ENCODE assay signal across 7 cellular contexts in genomic region chr1:2556277-2557145, GRCh38. TPM values are rescaled to one million over a fixed set of nuclear protein-coding genes. Genes with fewer than 3 reads are reported as not detected.
A peak's percentile ranks its signal among the peaks of the same experiment; 100 is the strongest.
DNase-seq lines count a peak whose midpoint lies in the region; ATAC-seq and TF ChIP-seq lines count a peak whose summit lies in the region.

Gene TNFRSF14 (plus strand): TSS chr1:2556371. CDS start chr1:2556665, 294 bp downstream.

- DNase-seq in SJSA1 (ENCODE audit: low read depth in 1 of 2, low spot score in 2 of 2): peak in 1 of 2 experiments; percentile 68
- peak; percentile 81 for DNase-seq in activated naive CD8-positive, alpha-beta T cell treated with anti-CD3 and anti-CD28 coated beads, Interleukin-2, amount 10 ng/mL, durations not matched to agents 7 days and 5 days
- DNase-seq in right atrium auricular region (ENCODE audit: low spot score): peak; percentile 65
- peak; percentile 51 to 59 (median 57) for DNase-seq in stimulated activated CD4-positive, alpha-beta T cell treated with anti-CD3 and anti-CD28 coated beads, Interleukin-12 subunit alpha, Interleukin-12 subunit beta, amount 100 ng/mL, for 48 hours (ENCODE audit: low read depth in 2 of 3, low spot score in 1 of 3)
- no peak for DNase-seq in NCI-H446 (lab: John Stamatoyannopoulos, UW)

- H3K27me3 ChIP-seq in SJSA1 (replicated peaks): no peaks in the 10 kb centered on the region
- H3K27me3 ChIP-seq in right atrium auricular region: no peaks in the 10 kb centered on the region

- H3K4me1 ChIP-seq in SJSA1 (replicated peaks): peaks cover 14% of the 10 kb centered on the region
- H3K4me1 ChIP-seq in right atrium auricular region: peaks cover 0 to 34% of the 10 kb centered on the region in 2 donors

- H3K4me3 ChIP-seq in SJSA1 (peak within 1 kb of the TSS; percentile 43), right atrium auricular region (peak within 1 kb of the TSS; percentile 57 to 60)

- peaks cover 22% of the 10 kb centered on the region for H3K4me1 Mint-ChIP-seq in activated naive CD8-positive, alpha-beta T cell treated with anti-CD3 and anti-CD28 coated beads, Interleukin-2, amount 10 ng/mL, durations not matched to agents 7 days and 5 days

- no peaks in the 10 kb centered on the region for H3K9me3 Mint-ChIP-seq in activated naive CD8-positive, alpha-beta T cell treated with anti-CD3 and anti-CD28 coated beads, Interleukin-2, amount 10 ng/mL, durations not matched to agents 7 days and 5 days

- H3K4me3 Mint-ChIP-seq in activated naive CD8-positive, alpha-beta T cell treated with anti-CD3 and anti-CD28 coated beads, Interleukin-2, amount 10 ng/mL, durations not matched to agents 7 days and 5 days: peak within 1 kb of the TSS; percentile 98

- H3K27me3 Mint-ChIP-seq in activated naive CD8-positive, alpha-beta T cell treated with anti-CD3 and anti-CD28 coated beads, Interleukin-2, amount 10 ng/mL, durations not matched to agents 7 days and 5 days: no peaks in the 10 kb centered on the region

- H3K9me3 ChIP-seq in SJSA1 (replicated peaks) (no peaks in the 10 kb centered on the region), right atrium auricular region (no peaks in the 10 kb centered on the region)

- peak; percentile 54 for TF ChIP-seq POLR2A in GM15510 (IDR thresholded peaks at IDR 0.05; ENCODE audit: borderline replicate concordance, extremely low read depth, insufficient read length)

- peak within 1 kb of the TSS; percentile 46 for H3K27ac ChIP-seq in SJSA1
- H3K27ac ChIP-seq in right atrium auricular region: peak within 1 kb of the TSS; percentile 83

- TF ChIP-seq CTCF in right atrium auricular region (IDR thresholded peaks at IDR 0.05): no peak

- ATAC-seq in HG02970 (IDR thresholded peaks at IDR 0.05; ENCODE audit: low FRiP score, unreplicated experiment): peak; percentile 23
- peak; percentile 68 for ATAC-seq in activated naive CD8-positive, alpha-beta T cell treated with anti-CD3 and anti-CD28 coated beads, Interleukin-2, amount 10 ng/mL, durations not matched to agents 7 days and 5 days (ENCODE audit: low read depth)

- H3K36me3 ChIP-seq in SJSA1 (no peaks in the 10 kb centered on the region), right atrium auricular region (peaks cover 2% of the 10 kb centered on the region)

- H3K27ac Mint-ChIP-seq in activated naive CD8-positive, alpha-beta T cell treated with anti-CD3 and anti-CD28 coated beads, Interleukin-2, amount 10 ng/mL, durations not matched to agents 7 days and 5 days: peak within 1 kb of the TSS; percentile 99

- POLR2A ChIA-PET in activated naive CD8-positive, alpha-beta T cell treated with anti-CD3 and anti-CD28 coated beads, Interleukin-2, amount 10 ng/mL, durations not matched to agents 7 days and 5 days (lab: Charles Lee): interaction anchor here (0.6 to 11.0 kb wide), 23 partner anchors 9 to 424 kb away, joined by 3 to 231 read pairs (median 4); partner anchors contain the start of genes FAAP20, MORN1, PANK4 and PEX10

- peaks cover 12% of the 10 kb centered on the region for H3K36me3 Mint-ChIP-seq in activated naive CD8-positive, alpha-beta T cell treated with anti-CD3 and anti-CD28 coated beads, Interleukin-2, amount 10 ng/mL, durations not matched to agents 7 days and 5 days

RNA-seq across cellular contexts. Expression of gene TNFRSF14, which starts in this region (rescaled TPM):
- 8.1 and 22.2 TPM in 2 replicates for total RNA-seq in SJSA1 (2014; rRNA removed; shearing (Covaris generic))
- 100 to 1,000 TPM; 131 to 134 TPM for total RNA-seq in activated naive CD8-positive, alpha-beta T cell treated with anti-CD3 and anti-CD28 coated beads, Interleukin-2, amount 10 ng/mL, durations not matched to agents 7 days and 5 days
- total RNA-seq in right atrium auricular region: 10 to 100 TPM in 1 of 2 donors, 1 to 10 TPM in 1; 9.2 to 14.5 TPM

Comparison
In these comparisons a context has a peak if more than half of its experiments do, and no peak if none do; other contexts are left out.
1. DNase-seq: peak in activated naive CD8-positive, alpha-beta T cell treated with anti-CD3 and anti-CD28 coated beads, Interleukin-2, amount 10 ng/mL, durations not matched to agents 7 days and 5 days (single experiment), right atrium auricular region (single experiment) and stimulated activated CD4-positive, alpha-beta T cell treated with anti-CD3 and anti-CD28 coated beads, Interleukin-12 subunit alpha, Interleukin-12 subunit beta, amount 100 ng/mL, for 48 hours (3 of 3); none in NCI-H446 (0 of 2).